ENCODE assay signal across 1 cellular context in the genomic region with DNA sequence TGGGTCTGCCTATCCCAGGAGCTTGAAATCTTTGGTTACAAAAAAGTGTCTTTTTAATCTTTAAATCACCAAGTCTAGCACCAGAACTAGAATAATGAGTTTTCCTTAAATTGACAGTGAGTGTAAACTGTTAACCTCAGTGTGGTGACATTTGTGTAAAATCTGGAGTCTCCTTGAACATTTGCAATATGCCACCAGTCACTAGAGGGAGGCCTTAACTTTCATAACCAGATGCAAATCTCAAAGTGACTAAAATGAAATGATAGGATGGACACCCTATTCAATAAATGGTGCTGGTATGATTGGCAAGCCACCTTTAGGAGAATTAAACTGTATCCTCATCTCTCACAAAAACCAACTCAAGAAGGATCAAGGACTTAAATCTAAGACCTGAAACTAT.
TF ChIP-seq lines count a peak whose summit lies in the region.

No MANE protein-coding gene starts in this region.

TF ChIP-seq in K562, 482 proteins besides CTCF, POLR2A, EP300 and RAD21 (continues in another document):
- TF ChIP-seq, protein P1, sequence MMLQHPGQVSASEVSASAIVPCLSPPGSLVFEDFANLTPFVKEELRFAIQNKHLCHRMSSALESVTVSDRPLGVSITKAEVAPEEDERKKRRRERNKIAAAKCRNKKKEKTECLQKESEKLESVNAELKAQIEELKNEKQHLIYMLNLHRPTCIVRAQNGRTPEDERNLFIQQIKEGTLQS (IDR thresholded peaks at IDR 0.05) = no peak
- TF ChIP-seq, protein P1 (CRISPR knock-in tag; conservative IDR thresholded peaks at IDR 0.05) = no peak
- TF ChIP-seq NFYB (IDR thresholded peaks at IDR 0.05; ENCODE audit: extremely low read depth, insufficient read length) (no peak), ETS2 (tag; IDR thresholded peaks at IDR 0.05; ENCODE audit: borderline replicate concordance, poor library complexity, severe bottlenecking) (no peak), FOXM1 (IDR thresholded peaks at IDR 0.05; ENCODE audit: low read depth) (no peak), FOXM1 (CRISPR knock-in tag; IDR thresholded peaks at IDR 0.05; ENCODE audit: low read depth) (no peak), NFE2 (IDR thresholded peaks at IDR 0.05; ENCODE audit: low read depth) (no peak), TCF3 (CRISPR knock-in tag; IDR thresholded peaks at IDR 0.05) (no peak), PTBP1 (IDR thresholded peaks at IDR 0.05; ENCODE audit: low read depth, low read length) (no peak), PHB (CRISPR knock-in tag; IDR thresholded peaks at IDR 0.05) (no peak), KDM1A (IDR thresholded peaks at IDR 0.05) (no peak), SRSF9 (IDR thresholded peaks at IDR 0.05; ENCODE audit: borderline replicate concordance, low read depth, low read length) (no peak), ZFX (CRISPR knock-in tag; IDR thresholded peaks at IDR 0.05) (no peak), IFI16 (CRISPR knock-in tag; IDR thresholded peaks at IDR 0.05) (no peak)
- TF ChIP-seq, protein P2, sequence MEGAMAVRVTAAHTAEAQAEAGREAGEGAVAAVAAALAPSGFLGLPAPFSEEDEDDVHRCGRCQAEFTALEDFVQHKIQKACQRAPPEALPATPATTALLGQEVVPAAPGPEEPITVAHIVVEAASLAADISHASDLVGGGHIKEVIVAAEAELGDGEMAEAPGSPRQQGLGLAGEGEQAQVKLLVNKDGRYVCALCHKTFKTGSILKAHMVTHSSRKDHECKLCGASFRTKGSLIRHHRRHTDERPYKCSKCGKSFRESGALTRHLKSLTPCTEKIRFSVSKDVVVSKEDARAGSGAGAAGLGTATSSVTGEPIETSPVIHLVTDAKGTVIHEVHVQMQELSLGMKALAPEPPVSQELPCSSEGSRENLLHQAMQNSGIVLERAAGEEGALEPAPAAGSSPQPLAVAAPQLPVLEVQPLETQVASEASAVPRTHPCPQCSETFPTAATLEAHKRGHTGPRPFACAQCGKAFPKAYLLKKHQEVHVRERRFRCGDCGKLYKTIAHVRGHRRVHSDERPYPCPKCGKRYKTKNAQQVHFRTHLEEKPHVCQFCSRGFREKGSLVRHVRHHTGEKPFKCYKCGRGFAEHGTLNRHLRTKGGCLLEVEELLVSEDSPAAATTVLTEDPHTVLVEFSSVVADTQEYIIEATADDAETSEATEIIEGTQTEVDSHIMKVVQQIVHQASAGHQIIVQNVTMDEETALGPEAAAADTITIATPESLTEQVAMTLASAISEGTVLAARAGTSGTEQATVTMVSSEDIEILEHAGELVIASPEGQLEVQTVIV (CRISPR knock-in tag; IDR thresholded peaks at IDR 0.05; ENCODE audit: borderline replicate concordance) = no peak
- TF ChIP-seq, protein P3, sequence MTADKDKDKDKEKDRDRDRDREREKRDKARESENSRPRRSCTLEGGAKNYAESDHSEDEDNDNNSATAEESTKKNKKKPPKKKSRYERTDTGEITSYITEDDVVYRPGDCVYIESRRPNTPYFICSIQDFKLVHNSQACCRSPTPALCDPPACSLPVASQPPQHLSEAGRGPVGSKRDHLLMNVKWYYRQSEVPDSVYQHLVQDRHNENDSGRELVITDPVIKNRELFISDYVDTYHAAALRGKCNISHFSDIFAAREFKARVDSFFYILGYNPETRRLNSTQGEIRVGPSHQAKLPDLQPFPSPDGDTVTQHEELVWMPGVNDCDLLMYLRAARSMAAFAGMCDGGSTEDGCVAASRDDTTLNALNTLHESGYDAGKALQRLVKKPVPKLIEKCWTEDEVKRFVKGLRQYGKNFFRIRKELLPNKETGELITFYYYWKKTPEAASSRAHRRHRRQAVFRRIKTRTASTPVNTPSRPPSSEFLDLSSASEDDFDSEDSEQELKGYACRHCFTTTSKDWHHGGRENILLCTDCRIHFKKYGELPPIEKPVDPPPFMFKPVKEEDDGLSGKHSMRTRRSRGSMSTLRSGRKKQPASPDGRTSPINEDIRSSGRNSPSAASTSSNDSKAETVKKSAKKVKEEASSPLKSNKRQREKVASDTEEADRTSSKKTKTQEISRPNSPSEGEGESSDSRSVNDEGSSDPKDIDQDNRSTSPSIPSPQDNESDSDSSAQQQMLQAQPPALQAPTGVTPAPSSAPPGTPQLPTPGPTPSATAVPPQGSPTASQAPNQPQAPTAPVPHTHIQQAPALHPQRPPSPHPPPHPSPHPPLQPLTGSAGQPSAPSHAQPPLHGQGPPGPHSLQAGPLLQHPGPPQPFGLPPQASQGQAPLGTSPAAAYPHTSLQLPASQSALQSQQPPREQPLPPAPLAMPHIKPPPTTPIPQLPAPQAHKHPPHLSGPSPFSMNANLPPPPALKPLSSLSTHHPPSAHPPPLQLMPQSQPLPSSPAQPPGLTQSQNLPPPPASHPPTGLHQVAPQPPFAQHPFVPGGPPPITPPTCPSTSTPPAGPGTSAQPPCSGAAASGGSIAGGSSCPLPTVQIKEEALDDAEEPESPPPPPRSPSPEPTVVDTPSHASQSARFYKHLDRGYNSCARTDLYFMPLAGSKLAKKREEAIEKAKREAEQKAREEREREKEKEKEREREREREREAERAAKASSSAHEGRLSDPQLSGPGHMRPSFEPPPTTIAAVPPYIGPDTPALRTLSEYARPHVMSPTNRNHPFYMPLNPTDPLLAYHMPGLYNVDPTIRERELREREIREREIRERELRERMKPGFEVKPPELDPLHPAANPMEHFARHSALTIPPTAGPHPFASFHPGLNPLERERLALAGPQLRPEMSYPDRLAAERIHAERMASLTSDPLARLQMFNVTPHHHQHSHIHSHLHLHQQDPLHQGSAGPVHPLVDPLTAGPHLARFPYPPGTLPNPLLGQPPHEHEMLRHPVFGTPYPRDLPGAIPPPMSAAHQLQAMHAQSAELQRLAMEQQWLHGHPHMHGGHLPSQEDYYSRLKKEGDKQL (CRISPR knock-in tag; IDR thresholded peaks at IDR 0.05; ENCODE audit: borderline replicate concordance) = no peak
- TF ChIP-seq, protein P4, sequence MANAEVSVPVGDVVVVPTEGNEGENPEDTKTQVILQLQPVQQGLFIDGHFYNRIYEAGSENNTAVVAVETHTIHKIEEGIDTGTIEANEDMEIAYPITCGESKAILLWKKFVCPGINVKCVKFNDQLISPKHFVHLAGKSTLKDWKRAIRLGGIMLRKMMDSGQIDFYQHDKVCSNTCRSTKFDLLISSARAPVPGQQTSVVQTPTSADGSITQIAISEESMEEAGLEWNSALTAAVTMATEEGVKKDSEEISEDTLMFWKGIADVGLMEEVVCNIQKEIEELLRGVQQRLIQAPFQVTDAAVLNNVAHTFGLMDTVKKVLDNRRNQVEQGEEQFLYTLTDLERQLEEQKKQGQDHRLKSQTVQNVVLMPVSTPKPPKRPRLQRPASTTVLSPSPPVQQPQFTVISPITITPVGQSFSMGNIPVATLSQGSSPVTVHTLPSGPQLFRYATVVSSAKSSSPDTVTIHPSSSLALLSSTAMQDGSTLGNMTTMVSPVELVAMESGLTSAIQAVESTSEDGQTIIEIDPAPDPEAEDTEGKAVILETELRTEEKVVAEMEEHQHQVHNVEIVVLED (CRISPR knock-in tag; IDR thresholded peaks at IDR 0.05) = no peak
- TF ChIP-seq, protein P5, sequence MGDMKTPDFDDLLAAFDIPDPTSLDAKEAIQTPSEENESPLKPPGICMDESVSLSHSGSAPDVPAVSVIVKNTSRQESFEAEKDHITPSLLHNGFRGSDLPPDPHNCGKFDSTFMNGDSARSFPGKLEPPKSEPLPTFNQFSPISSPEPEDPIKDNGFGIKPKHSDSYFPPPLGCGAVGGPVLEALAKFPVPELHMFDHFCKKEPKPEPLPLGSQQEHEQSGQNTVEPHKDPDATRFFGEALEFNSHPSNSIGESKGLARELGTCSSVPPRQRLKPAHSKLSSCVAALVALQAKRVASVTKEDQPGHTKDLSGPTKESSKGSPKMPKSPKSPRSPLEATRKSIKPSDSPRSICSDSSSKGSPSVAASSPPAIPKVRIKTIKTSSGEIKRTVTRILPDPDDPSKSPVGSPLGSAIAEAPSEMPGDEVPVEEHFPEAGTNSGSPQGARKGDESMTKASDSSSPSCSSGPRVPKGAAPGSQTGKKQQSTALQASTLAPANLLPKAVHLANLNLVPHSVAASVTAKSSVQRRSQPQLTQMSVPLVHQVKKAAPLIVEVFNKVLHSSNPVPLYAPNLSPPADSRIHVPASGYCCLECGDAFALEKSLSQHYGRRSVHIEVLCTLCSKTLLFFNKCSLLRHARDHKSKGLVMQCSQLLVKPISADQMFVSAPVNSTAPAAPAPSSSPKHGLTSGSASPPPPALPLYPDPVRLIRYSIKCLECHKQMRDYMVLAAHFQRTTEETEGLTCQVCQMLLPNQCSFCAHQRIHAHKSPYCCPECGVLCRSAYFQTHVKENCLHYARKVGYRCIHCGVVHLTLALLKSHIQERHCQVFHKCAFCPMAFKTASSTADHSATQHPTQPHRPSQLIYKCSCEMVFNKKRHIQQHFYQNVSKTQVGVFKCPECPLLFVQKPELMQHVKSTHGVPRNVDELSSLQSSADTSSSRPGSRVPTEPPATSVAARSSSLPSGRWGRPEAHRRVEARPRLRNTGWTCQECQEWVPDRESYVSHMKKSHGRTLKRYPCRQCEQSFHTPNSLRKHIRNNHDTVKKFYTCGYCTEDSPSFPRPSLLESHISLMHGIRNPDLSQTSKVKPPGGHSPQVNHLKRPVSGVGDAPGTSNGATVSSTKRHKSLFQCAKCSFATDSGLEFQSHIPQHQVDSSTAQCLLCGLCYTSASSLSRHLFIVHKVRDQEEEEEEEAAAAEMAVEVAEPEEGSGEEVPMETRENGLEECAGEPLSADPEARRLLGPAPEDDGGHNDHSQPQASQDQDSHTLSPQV (IDR thresholded peaks at IDR 0.05) = no peak
- TF ChIP-seq, protein P6, sequence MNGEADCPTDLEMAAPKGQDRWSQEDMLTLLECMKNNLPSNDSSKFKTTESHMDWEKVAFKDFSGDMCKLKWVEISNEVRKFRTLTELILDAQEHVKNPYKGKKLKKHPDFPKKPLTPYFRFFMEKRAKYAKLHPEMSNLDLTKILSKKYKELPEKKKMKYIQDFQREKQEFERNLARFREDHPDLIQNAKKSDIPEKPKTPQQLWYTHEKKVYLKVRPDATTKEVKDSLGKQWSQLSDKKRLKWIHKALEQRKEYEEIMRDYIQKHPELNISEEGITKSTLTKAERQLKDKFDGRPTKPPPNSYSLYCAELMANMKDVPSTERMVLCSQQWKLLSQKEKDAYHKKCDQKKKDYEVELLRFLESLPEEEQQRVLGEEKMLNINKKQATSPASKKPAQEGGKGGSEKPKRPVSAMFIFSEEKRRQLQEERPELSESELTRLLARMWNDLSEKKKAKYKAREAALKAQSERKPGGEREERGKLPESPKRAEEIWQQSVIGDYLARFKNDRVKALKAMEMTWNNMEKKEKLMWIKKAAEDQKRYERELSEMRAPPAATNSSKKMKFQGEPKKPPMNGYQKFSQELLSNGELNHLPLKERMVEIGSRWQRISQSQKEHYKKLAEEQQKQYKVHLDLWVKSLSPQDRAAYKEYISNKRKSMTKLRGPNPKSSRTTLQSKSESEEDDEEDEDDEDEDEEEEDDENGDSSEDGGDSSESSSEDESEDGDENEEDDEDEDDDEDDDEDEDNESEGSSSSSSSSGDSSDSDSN (IDR thresholded peaks at IDR 0.05; ENCODE audit: borderline replicate concordance in 1 of 2, low read depth in 2 of 2, low read length in 2 of 2) = no peak
- TF ChIP-seq, protein P7, sequence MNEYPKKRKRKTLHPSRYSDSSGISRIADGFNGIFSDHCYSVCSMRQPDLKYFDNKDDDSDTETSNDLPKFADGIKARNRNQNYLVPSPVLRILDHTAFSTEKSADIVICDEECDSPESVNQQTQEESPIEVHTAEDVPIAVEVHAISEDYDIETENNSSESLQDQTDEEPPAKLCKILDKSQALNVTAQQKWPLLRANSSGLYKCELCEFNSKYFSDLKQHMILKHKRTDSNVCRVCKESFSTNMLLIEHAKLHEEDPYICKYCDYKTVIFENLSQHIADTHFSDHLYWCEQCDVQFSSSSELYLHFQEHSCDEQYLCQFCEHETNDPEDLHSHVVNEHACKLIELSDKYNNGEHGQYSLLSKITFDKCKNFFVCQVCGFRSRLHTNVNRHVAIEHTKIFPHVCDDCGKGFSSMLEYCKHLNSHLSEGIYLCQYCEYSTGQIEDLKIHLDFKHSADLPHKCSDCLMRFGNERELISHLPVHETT (CRISPR knock-in tag; conservative IDR thresholded peaks at IDR 0.05 in 1 of 2, IDR thresholded peaks at IDR 0.05 in 1 of 2) = no peak
